9 cellular contexts compared by ENCODE assay signal in genomic region chrX:55056820-55057690, GRCh38. TPM values are rescaled to one million over a fixed set of nuclear protein-coding genes. Genes with fewer than 3 reads are reported as not detected.
DNase-seq lines count a peak whose midpoint lies in the region; ATAC-seq and TF ChIP-seq lines count a peak whose summit lies in the region.
"Had no signal": no experiment of that assay in that cellular context is flagged by ENCODE, and none has a peak within 500 bp of the region (broad histone marks: within the 10 kb centered on the region; RNA-seq: fewer than 3 reads in every experiment).

No MANE protein-coding gene starts in this region.

- ATAC-seq in GM19397 (IDR thresholded peaks at IDR 0.05; ENCODE audit: unreplicated experiment) (no peak), foreskin keratinocyte (no peak), left ventricle myocardium superior (no peak)

- no peaks in the 10 kb centered on the region for H3K27me3 ChIP-seq in foreskin keratinocyte

- TF ChIP-seq CTCF in brain (conservative IDR thresholded peaks at IDR 0.05): no peak
- TF ChIP-seq CTCF in nephron progenitor cell (IDR thresholded peaks at IDR 0.05): no peak
- TF ChIP-seq CTCF in foreskin keratinocyte (conservative IDR thresholded peaks at IDR 0.05): no peak

- H3K4me3 Mint-ChIP-seq in brain (peak overlapping the region; percentile 34 to 81 (median 68)), nephron progenitor cell (peak overlapping the region; percentile 27)

- H3K4me1 Mint-ChIP-seq in brain (peaks cover 17% of the 10 kb centered on the region), nephron progenitor cell (peaks cover 11% of the 10 kb centered on the region)

- H3K27ac Mint-ChIP-seq in brain: peak overlapping the region in 4 of 5 experiments; percentile 74 to 94 (median 82)
- no peak overlapping the region for H3K27ac Mint-ChIP-seq in nephron progenitor cell

- no peak overlapping the region for H3K27ac ChIP-seq in foreskin keratinocyte
- H3K27ac ChIP-seq: SK-N-MC had no signal

- intact Hi-C loops in left ventricle myocardium superior (cut with micrococcal nuclease): no loop called here

- no peaks in the 10 kb centered on the region for H3K4me1 ChIP-seq in foreskin keratinocyte

- DNase-seq in EL (peak; percentile 0), NCI-H226 (peak; percentile 1), nephron progenitor cell (no peak), foreskin keratinocyte (no peak), occipital lobe (lab: John Stamatoyannopoulos, UW) (no peak), left ventricle myocardium superior (no peak)

- H3K9me3 Mint-ChIP-seq in brain (peaks cover 0 to 7% (median 2%) of the 10 kb centered on the region in 5 experiments), nephron progenitor cell (peaks cover 38% of the 10 kb centered on the region)

- no peaks in the 10 kb centered on the region for H3K36me3 Mint-ChIP-seq in brain
- H3K36me3 Mint-ChIP-seq in nephron progenitor cell (ENCODE audit: low read depth): no peaks in the 10 kb centered on the region

- H3K27me3 Mint-ChIP-seq in brain (no peaks in the 10 kb centered on the region), nephron progenitor cell (ENCODE audit: low read depth, poor library complexity) (peaks cover 7% of the 10 kb centered on the region)

RNA-seq across cellular contexts. Expression of gene PAGE2B, which starts 17.8 kb away (rescaled TPM):
- polyA plus RNA-seq in brain (ENCODE audit: insufficient read depth, low read depth, low replicate concordance) (not detected), foreskin keratinocyte (not detected in 2 replicates)
- total RNA-seq in foreskin keratinocyte (not detected in 2 replicates), occipital lobe (not detected), left ventricle myocardium superior (not detected)

RNA-seq across cellular contexts. Expression of gene ALAS2, which starts 26.3 kb away (rescaled TPM):
- polyA plus RNA-seq in brain (ENCODE audit: insufficient read depth, low read depth, low replicate concordance) (0.90 TPM), foreskin keratinocyte (not detected in 2 replicates)
- total RNA-seq in foreskin keratinocyte (not detected in 2 replicates), occipital lobe (32.0 TPM), left ventricle myocardium superior (not detected)

RNA-seq across cellular contexts. Expression of gene PAGE2, which starts 31.8 kb away (rescaled TPM):
- polyA plus RNA-seq in brain (ENCODE audit: insufficient read depth, low read depth, low replicate concordance) (not detected), foreskin keratinocyte (not detected in 2 replicates)
- total RNA-seq in foreskin keratinocyte (not detected in 2 replicates), occipital lobe (not detected), left ventricle myocardium superior (not detected)

RNA-seq across cellular contexts. Expression of gene APEX2, which starts 56.9 kb away (rescaled TPM):
- polyA plus RNA-seq in brain (ENCODE audit: insufficient read depth, low read depth, low replicate concordance) (21.8 TPM), foreskin keratinocyte (25.7 and 28.7 TPM in 2 replicates)
- total RNA-seq in foreskin keratinocyte (18.9 and 21.2 TPM in 2 replicates), occipital lobe (1.4 TPM), left ventricle myocardium superior (7.7 TPM)

Comparison
In these comparisons a context has a peak if more than half of its experiments do, and no peak if none do; other contexts are left out.
1. DNase-seq: peak in EL (single experiment) and NCI-H226 (single experiment); none in nephron progenitor cell (single experiment), foreskin keratinocyte (0 of 2), occipital lobe (single experiment) and left ventricle myocardium superior (single experiment).
2. RNA of gene ALAS2, which starts 26.3 kb away (total RNA-seq): 32.0 TPM in occipital lobe (single experiment); not detected in left ventricle myocardium superior (single experiment) and not detected in foreskin keratinocyte; every median in the first group is over 10 times any median in the second.